In the genomic region with DNA sequence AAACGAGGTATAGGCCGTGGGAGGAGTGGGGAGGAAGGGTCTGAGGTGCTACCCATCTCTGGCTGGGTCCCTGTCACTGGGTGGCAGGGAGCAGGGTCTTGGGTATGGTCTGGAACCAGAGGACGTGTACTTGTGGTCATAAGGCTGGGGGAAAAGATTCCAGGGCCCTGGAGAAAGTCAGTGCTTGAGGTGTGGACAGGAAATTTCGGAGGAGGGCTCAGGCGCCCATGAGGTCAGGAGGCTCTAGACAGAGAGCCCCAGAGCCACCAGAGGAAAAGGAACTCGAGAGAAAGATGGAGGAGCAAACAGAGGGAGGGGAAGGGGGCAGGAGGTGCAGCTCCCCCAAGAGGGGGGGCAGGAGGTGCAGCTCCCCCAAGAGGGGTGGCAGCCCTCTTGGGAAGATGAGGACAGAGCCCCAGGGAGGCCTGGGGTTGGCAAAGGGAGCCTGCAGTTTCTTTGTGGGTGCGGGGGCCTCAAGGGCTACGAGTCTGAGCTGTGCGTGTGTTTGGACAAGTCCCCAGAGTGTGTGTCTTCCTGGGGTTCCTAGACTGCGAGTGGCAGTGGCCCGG, we compare ENCODE assay signal across 8 cellular contexts. TPM values are rescaled to one million over a fixed set of nuclear protein-coding genes. Genes with fewer than 3 reads are reported as not detected.
DNase-seq lines count a peak whose midpoint lies in the region; ATAC-seq and TF ChIP-seq lines count a peak whose summit lies in the region.

No MANE protein-coding gene starts in this region.

- TF ChIP-seq CTCF in WI38 (IDR thresholded peaks at IDR 0.05; ENCODE audit: low read depth, low read length) (no peak), suprapubic skin (IDR thresholded peaks at IDR 0.05) (no peak)

- no peak for DNase-seq in activated CD4-positive, alpha-beta T cell treated with anti-CD3 and anti-CD28 coated beads, Interleukin-2, amount 10 ng/mL, durations not matched to agents 24 days and 14 days
- DNase-seq in activated CD4-positive, alpha-beta T cell treated with anti-CD3 and anti-CD28 coated beads for 1 hour: no peak
- DNase-seq in suprapubic skin (ENCODE audit: low spot score in 2 of 2) (no peak), left colon (no peak)
- DNase-seq in activated effector memory CD4-positive, alpha-beta T cell treated with anti-CD3 and anti-CD28 coated beads, Interleukin-2, amount 50 U/mL, for 16 hours: no peak
- DNase-seq in activated CD8-positive, alpha-beta memory T cell treated with anti-CD3 and anti-CD28 coated beads for 24 hours: no peak

- no peak for TF ChIP-seq EP300 in suprapubic skin (IDR thresholded peaks at IDR 0.05)

- intact Hi-C loops in activated CD4-positive, alpha-beta T cell treated with anti-CD3 and anti-CD28 coated beads, Interleukin-2, amount 10 ng/mL, durations not matched to agents 24 days and 14 days (cut with micrococcal nuclease): loop anchor here (1.0 to 10.0 kb wide), 5 partner anchors 12 to 251 kb away; a partner anchor contains a TSS
- intact Hi-C loops in left colon (cut with DNase I, micrococcal nuclease): loop anchor here in 1 of 2 donors (5.0 kb wide), 1 partner anchor 49 kb away; a partner anchor contains a TSS

- peak overlapping the region; percentile 89 for H3K4me3 ChIP-seq in WI38 (ENCODE audit: low read depth, low read length)
- H3K4me3 ChIP-seq in iPS-11a (ENCODE audit: low read depth, low read length): peak overlapping the region; percentile 85
- H3K4me3 ChIP-seq in suprapubic skin: peak overlapping the region; percentile 83

- peaks cover 20% of the 10 kb centered on the region for H3K36me3 ChIP-seq in suprapubic skin

- peaks cover 36% of the 10 kb centered on the region for H3K4me1 ChIP-seq in suprapubic skin

- no peaks in the 10 kb centered on the region for H3K27me3 Mint-ChIP-seq in activated CD4-positive, alpha-beta T cell treated with anti-CD3 and anti-CD28 coated beads, Interleukin-2, amount 10 ng/mL, durations not matched to agents 24 days and 14 days

- H3K4me1 Mint-ChIP-seq in activated CD4-positive, alpha-beta T cell treated with anti-CD3 and anti-CD28 coated beads, Interleukin-2, amount 10 ng/mL, durations not matched to agents 24 days and 14 days: peaks cover 40% of the 10 kb centered on the region

- TF ChIP-seq POLR2A in suprapubic skin (IDR thresholded peaks at IDR 0.05): no peak

- H3K4me3 Mint-ChIP-seq in activated CD4-positive, alpha-beta T cell treated with anti-CD3 and anti-CD28 coated beads, Interleukin-2, amount 10 ng/mL, durations not matched to agents 24 days and 14 days: peak overlapping the region; percentile 98

- WGBS in suprapubic skin: 52% methylated on average over 9 of the region's 11 CpGs

- no peaks in the 10 kb centered on the region for H3K27me3 ChIP-seq in suprapubic skin

- H3K9me3 ChIP-seq in suprapubic skin: no peaks in the 10 kb centered on the region

- ATAC-seq in left colon: no peak

- no peaks in the 10 kb centered on the region for H3K9me3 Mint-ChIP-seq in activated CD4-positive, alpha-beta T cell treated with anti-CD3 and anti-CD28 coated beads, Interleukin-2, amount 10 ng/mL, durations not matched to agents 24 days and 14 days

- H3K27ac ChIP-seq in suprapubic skin: peak overlapping the region; percentile 94

- peaks cover 26% of the 10 kb centered on the region for H3K36me3 Mint-ChIP-seq in activated CD4-positive, alpha-beta T cell treated with anti-CD3 and anti-CD28 coated beads, Interleukin-2, amount 10 ng/mL, durations not matched to agents 24 days and 14 days (ENCODE audit: low read depth)

- H3K27ac Mint-ChIP-seq in activated CD4-positive, alpha-beta T cell treated with anti-CD3 and anti-CD28 coated beads, Interleukin-2, amount 10 ng/mL, durations not matched to agents 24 days and 14 days: peak overlapping the region; percentile 97

RNA-seq across cellular contexts. Expression of a gene that starts 0.7 kb away (rescaled TPM):
- total RNA-seq in activated CD4-positive, alpha-beta T cell treated with anti-CD3 and anti-CD28 coated beads, Interleukin-2, amount 10 ng/mL, durations not matched to agents 24 days and 14 days: 103 and 106 TPM in 2 replicates
- total RNA-seq in suprapubic skin (100 to 1,000 TPM in 1 of 4 donors, 10 to 100 TPM in 3; 31.5 to 167 (median 49.0) TPM), left colon (10 to 100 TPM; 23.9 to 45.9 TPM)

RNA-seq across cellular contexts. Expression of a gene that starts 18.5 kb away (rescaled TPM):
- total RNA-seq in activated CD4-positive, alpha-beta T cell treated with anti-CD3 and anti-CD28 coated beads, Interleukin-2, amount 10 ng/mL, durations not matched to agents 24 days and 14 days: 7.2 and 8.4 TPM in 2 replicates
- total RNA-seq in suprapubic skin (10 to 100 TPM; 11.2 to 26.6 (median 23.6) TPM), left colon (10 to 100 TPM; 15.1 to 15.5 TPM)

RNA-seq across cellular contexts. Expression of a gene that starts 27.7 kb away (rescaled TPM):
- 0.07 and 0.09 TPM in 2 replicates for total RNA-seq in activated CD4-positive, alpha-beta T cell treated with anti-CD3 and anti-CD28 coated beads, Interleukin-2, amount 10 ng/mL, durations not matched to agents 24 days and 14 days
- total RNA-seq in suprapubic skin: 100 to 1,000 TPM in 2 of 4 donors, 10 to 100 TPM in 2; 77.0 to 133 (median 99.7) TPM
- total RNA-seq in left colon: 100 to 1,000 TPM in 1 of 2 donors, 10 to 100 TPM in 1; 87.5 to 120 TPM

RNA-seq across cellular contexts. Expression of a gene that starts 47.1 kb away (rescaled TPM):
- total RNA-seq in activated CD4-positive, alpha-beta T cell treated with anti-CD3 and anti-CD28 coated beads, Interleukin-2, amount 10 ng/mL, durations not matched to agents 24 days and 14 days: 22.3 and 27.1 TPM in 2 replicates
- 10 to 100 TPM in 2 of 4 donors, 1 to 10 TPM in 2; 8.8 to 18.1 (median 10.1) TPM for total RNA-seq in suprapubic skin
- total RNA-seq in left colon: 10 to 100 TPM; 13.9 to 15.4 TPM

RNA-seq across cellular contexts. Expression of a gene that starts 47.2 kb away (rescaled TPM):
- 69.7 and 72.2 TPM in 2 replicates for total RNA-seq in activated CD4-positive, alpha-beta T cell treated with anti-CD3 and anti-CD28 coated beads, Interleukin-2, amount 10 ng/mL, durations not matched to agents 24 days and 14 days
- total RNA-seq in suprapubic skin (100 to 1,000 TPM in 1 of 4 donors, 10 to 100 TPM in 3; 38.8 to 101 (median 69.9) TPM), left colon (10 to 100 TPM; 26.3 to 27.7 TPM)

Comparison
In these comparisons a context has a peak if more than half of its experiments do, and no peak if none do; other contexts are left out.
1. RNA of a gene that starts 27.7 kb away (total RNA-seq): 87.5 to 120 TPM in left colon and 77.0 to 133 TPM in suprapubic skin; 0.07 to 0.09 TPM in activated CD4-positive, alpha-beta T cell treated with anti-CD3 and anti-CD28 coated beads, Interleukin-2, amount 10 ng/mL, durations not matched to agents 24 days and 14 days; every median in the first group is over 10 times any median in the second.
2. Peak in every context shown above with its lines, with median percentiles within 50 percentile points of each other: H3K4me3 ChIP-seq.